In genomic region chr3:131083190-131083863, GRCh38 we compare ENCODE assay signal across 10 cellular contexts. TPM values are rescaled to one million over a fixed set of nuclear protein-coding genes. Genes with fewer than 3 reads are reported as not detected.
A peak's percentile ranks its signal among the peaks of the same experiment; 100 is the strongest.
DNase-seq lines count a peak whose midpoint lies in the region; ATAC-seq and FAIRE-seq lines count a peak whose summit lies in the region.
"Had no signal": no experiment of that assay in that cellular context is flagged by ENCODE, and none has a peak within 500 bp of the region (broad histone marks: within the 10 kb centered on the region; RNA-seq: fewer than 3 reads in every experiment).

No MANE protein-coding gene starts in this region.

- DNase-seq in NCI-H748 (lab: John Stamatoyannopoulos, UW; ENCODE audit: unreplicated experiment) (peak; percentile 90), frontal cortex (ENCODE audit: low spot score in 2 of 2) (peak; percentile 41 to 49)
- DNase-seq in activated effector memory CD4-positive, alpha-beta T cell treated with anti-CD3 and anti-CD28 coated beads, Interleukin-2, amount 50 U/mL, for 16 hours: no peak
- no peak for DNase-seq in activated CD4-positive, CD25-positive, alpha-beta regulatory T cell treated with anti-CD3 and anti-CD28 coated beads, Interleukin-2, amount 50 U/mL, for 72 hours
- DNase-seq: activated CD8-positive, alpha-beta memory T cell treated with anti-CD3 and anti-CD28 coated beads, Interleukin-2, amount 50 U/mL, for 48 hours; KBM-7 had no signal

- H3K36me3 ChIP-seq in skeletal muscle satellite cell (ENCODE audit: insufficient read depth, low read length): no peaks in the 10 kb centered on the region

- H3K9me3 ChIP-seq in skeletal muscle satellite cell (replicated peaks; ENCODE audit: low read length): no peaks in the 10 kb centered on the region

- H3K4me3 ChIP-seq in skeletal muscle satellite cell (ENCODE audit: low read length): no peak overlapping the region

- peaks cover 11% of the 10 kb centered on the region for H3K4me1 ChIP-seq in skeletal muscle satellite cell (ENCODE audit: control insufficient read depth, insufficient read depth, low read length)

- no peak overlapping the region for H3K9ac ChIP-seq in skeletal muscle satellite cell (ENCODE audit: low read depth, low read length)

- H3K27me3 ChIP-seq in skeletal muscle satellite cell (ENCODE audit: control insufficient read depth, insufficient read depth, low read length): no peaks in the 10 kb centered on the region

- ATAC-seq in HG03097 (IDR thresholded peaks at IDR 0.05; ENCODE audit: low FRiP score, unreplicated experiment): peak; percentile 63
- no peak for ATAC-seq in GM21786 (IDR thresholded peaks at IDR 0.05; ENCODE audit: unreplicated experiment)
- no peak for ATAC-seq in GM21526 (IDR thresholded peaks at IDR 0.05; ENCODE audit: low FRiP score, unreplicated experiment)

- peak overlapping the region; percentile 50 for H3K4me2 ChIP-seq in skeletal muscle satellite cell (ENCODE audit: low read length)

- FAIRE-seq in frontal cortex (lab: Jason Lieb, UNC): peak; percentile 19

RNA-seq across cellular contexts. Expression of gene NEK11, which starts 56.6 kb away (rescaled TPM):
- total RNA-seq in frontal cortex: 28.1 TPM
- total RNA-seq in skeletal muscle satellite cell (2012; rRNA removed): 3.1 and 4.3 TPM in 2 replicates

RNA-seq across cellular contexts. Expression of gene ASTE1, which starts 56.7 kb away (rescaled TPM):
- 15.1 TPM for total RNA-seq in frontal cortex
- total RNA-seq in skeletal muscle satellite cell (2012; rRNA removed): 5.9 and 6.8 TPM in 2 replicates

Comparison
In these comparisons a context has a peak if more than half of its experiments do, and no peak if none do; other contexts are left out.
1. DNase-seq: peak in NCI-H748 (single experiment) and frontal cortex (2 of 2); none in activated effector memory CD4-positive, alpha-beta T cell treated with anti-CD3 and anti-CD28 coated beads, Interleukin-2, amount 50 U/mL, for 16 hours (single experiment) and activated CD4-positive, CD25-positive, alpha-beta regulatory T cell treated with anti-CD3 and anti-CD28 coated beads, Interleukin-2, amount 50 U/mL, for 72 hours (single experiment).